Comparison of ENCODE assay signal across 9 cellular contexts in the genomic region with DNA sequence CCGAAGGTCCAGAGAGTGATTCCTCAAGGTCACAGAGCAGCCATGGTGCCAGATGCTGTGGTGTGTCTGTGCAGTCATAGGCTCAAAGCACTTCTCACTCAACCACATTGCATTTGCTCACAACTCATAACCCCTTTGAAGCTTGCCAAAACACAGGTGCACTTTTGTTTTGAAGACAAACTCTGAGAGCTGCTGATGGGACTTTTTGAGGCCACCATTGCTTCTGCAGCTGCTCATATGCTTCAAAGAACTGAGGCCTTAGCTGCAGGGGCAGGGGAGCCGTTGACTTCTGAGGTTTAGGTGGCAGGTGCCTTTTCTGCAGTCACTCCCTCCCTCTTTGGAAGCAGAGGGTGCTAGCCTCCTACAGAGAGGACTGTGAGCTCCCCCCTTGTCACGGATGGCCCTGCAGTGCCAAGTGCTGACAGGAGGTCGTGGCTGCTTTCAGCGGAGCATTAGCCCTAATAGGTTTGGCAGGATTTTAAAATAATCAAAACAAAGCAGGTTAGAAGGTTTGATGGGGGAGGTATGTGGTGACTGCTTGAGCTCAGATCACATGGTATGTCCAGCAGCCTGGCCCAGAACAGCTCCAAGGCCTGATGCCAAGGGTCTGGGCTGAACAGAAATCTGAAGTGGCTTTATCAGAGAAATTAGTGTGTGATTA.
DNase-seq lines count a peak whose midpoint lies in the region; ATAC-seq and TF ChIP-seq lines count a peak whose summit lies in the region.
"Had no signal": no experiment of that assay in that cellular context is flagged by ENCODE, and none has a peak within 500 bp of the region (broad histone marks: within the 10 kb centered on the region; RNA-seq: fewer than 3 reads in every experiment).

No MANE protein-coding gene starts in this region.

- H3K4me1 ChIP-seq in mucosa of descending colon (ENCODE audit: low read depth) (no peaks in the 10 kb centered on the region), aorta (ENCODE audit: control insufficient read depth in 1 of 2, insufficient read depth in 2 of 2, low read length in 2 of 2) (peaks cover 0 to 7% of the 10 kb centered on the region in 2 donors)
- H3K4me1 ChIP-seq: suprapubic skin had no signal

- peak; percentile 48 for DNase-seq in NCI-H1092 treated with DMSO at 0.1 percent for 48 hours (lab: John Stamatoyannopoulos, UW)
- DNase-seq in activated T-cell treated with anti-CD3 and anti-CD28 coated beads, Interleukin-2, amount 50 U/mL, for 1 hour: peak; percentile 63
- DNase-seq in mucosa of descending colon: peak in 1 of 3 donors; percentile 52
- DNase-seq in aorta: no peak
- no peak for DNase-seq in NCI-H1417 treated with DMSO at 0.1 percent for 48 hours (lab: John Stamatoyannopoulos, UW)
- DNase-seq in brain microvascular endothelial cell: no peak

- no peak overlapping the region for H3K4me3 ChIP-seq in mucosa of descending colon
- H3K4me3 ChIP-seq in aorta (ENCODE audit: low read length in 2 of 2): no peak overlapping the region
- no peak overlapping the region for H3K4me3 ChIP-seq in brain microvascular endothelial cell (ENCODE audit: low read depth, low read length)
- H3K4me3 ChIP-seq: suprapubic skin had no signal

- intact Hi-C loops in mucosa of descending colon (cut with DNase I, micrococcal nuclease) (no loop called here), aorta (cut with DNase I) (no loop called here)

- ATAC-seq in GM18867 (IDR thresholded peaks at IDR 0.05; ENCODE audit: unreplicated experiment): peak; percentile 72
- ATAC-seq in mucosa of descending colon: peak; percentile 63
- no peak for ATAC-seq in aorta (ENCODE audit: low FRiP score)
- ATAC-seq in GM19328 (IDR thresholded peaks at IDR 0.05; ENCODE audit: unreplicated experiment): no peak

- WGBS in aorta, 2 donors: 31 to 32% methylated on average over 5 of the region's 5 CpGs

- TF ChIP-seq CTCF in mucosa of descending colon (IDR thresholded peaks at IDR 0.05) (no peak), brain microvascular endothelial cell (IDR thresholded peaks at IDR 0.05; ENCODE audit: low read depth, low read length, missing control alignments) (no peak)

- H3K27me3 ChIP-seq in aorta (ENCODE audit: control insufficient read depth in 1 of 2, insufficient read depth in 2 of 2, low read length in 1 of 2) (no peaks in the 10 kb centered on the region), brain microvascular endothelial cell (replicated peaks) (no peaks in the 10 kb centered on the region)
- H3K27me3 ChIP-seq: suprapubic skin had no signal

- H3K27ac ChIP-seq in aorta (ENCODE audit: low read depth in 1 of 2, low read length in 2 of 2) (no peak overlapping the region), brain microvascular endothelial cell (no peak overlapping the region)
- H3K27ac ChIP-seq: suprapubic skin had no signal

- H3K9me3 ChIP-seq in mucosa of descending colon: no peaks in the 10 kb centered on the region
- peaks cover 2% of the 10 kb centered on the region for H3K9me3 ChIP-seq in aorta (ENCODE audit: control insufficient read depth, low read length)
- H3K9me3 ChIP-seq: suprapubic skin had no signal

- no peaks in the 10 kb centered on the region for H3K36me3 ChIP-seq in mucosa of descending colon (ENCODE audit: low read depth)
- H3K36me3 ChIP-seq in aorta (ENCODE audit: control insufficient read depth in 1 of 2, insufficient read depth in 2 of 2, low read length in 1 of 2): no peaks in the 10 kb centered on the region
- no peaks in the 10 kb centered on the region for H3K36me3 ChIP-seq in brain microvascular endothelial cell (replicated peaks)
- H3K36me3 ChIP-seq: suprapubic skin had no signal

- in situ Hi-C loops in brain microvascular endothelial cell (cut with HindIII; ENCODE audit: low pct_ligation_motif_present, low sequenced_read_pairs): no loop called here

Comparison
In these comparisons a context has a peak if more than half of its experiments do, and no peak if none do; other contexts are left out.
1. ATAC-seq: peak in GM18867 (single experiment) and mucosa of descending colon (single experiment); none in aorta (single experiment) and GM19328 (single experiment).
2. DNase-seq: peak in NCI-H1092 treated with DMSO at 0.1 percent for 48 hours (single experiment) and activated T-cell treated with anti-CD3 and anti-CD28 coated beads, Interleukin-2, amount 50 U/mL, for 1 hour (single experiment); none in aorta (0 of 2), NCI-H1417 treated with DMSO at 0.1 percent for 48 hours (single experiment) and brain microvascular endothelial cell (single experiment).